In genomic region chr2:206083602-206084467, GRCh38 we compare ENCODE assay signal across 8 cellular contexts. TPM values are rescaled to one million over a fixed set of nuclear protein-coding genes. Genes with fewer than 3 reads are reported as not detected.
DNase-seq lines count a peak whose midpoint lies in the region; ATAC-seq and TF ChIP-seq lines count a peak whose summit lies in the region.

No MANE protein-coding gene starts in this region.

- CTCF ChIA-PET in IMR-90 (lab: Yijun Ruan, JAX), result no interaction called here

- H3K18ac ChIP-seq in IMR-90 (ENCODE audit: low read depth, low read length), result peak overlapping the region; percentile 2; the same call in 1 of the 2 replicates

- ATAC-seq in IMR-90 (ENCODE audit: low read depth) (no peak), psoas muscle (no peak), HG03342 (IDR thresholded peaks at IDR 0.05; ENCODE audit: unreplicated experiment) (no peak)
- no peak for ATAC-seq in activated T-cell treated with anti-CD3 and anti-CD28 coated beads, Interleukin-2, amount 50 U/mL, for 4 hours

- peak overlapping the region; percentile 99 for H2AK9ac ChIP-seq in IMR-90 (replicated peaks; ENCODE audit: low read depth, low read length, poor library complexity)

- POLR2A ChIA-PET in IMR-90 (lab: Charles Lee; ENCODE audit: unreplicated experiment), result no interaction called here

- WGBS in IMR-90 (ENCODE audit: extremely low coverage in 2 of 2, insufficient read length in 1 of 2), 2 experiments, result no CpG with 5 or more reads among the region's 14 CpGs
- 10 to 20% (median 11%) methylated on average over 14 of the region's 14 CpGs for WGBS in psoas muscle, 3 donors

- no peak overlapping the region for H4K91ac ChIP-seq in IMR-90 (ENCODE audit: insufficient read depth, low read depth, low read length)

- peaks cover 49% of the 10 kb centered on the region for H3K4me1 Mint-ChIP-seq in activated T-cell treated with anti-CD3 and anti-CD28 coated beads, Interleukin-2, amount 50 U/mL, for 4 hours (ENCODE audit: low read depth)

- H2AK5ac ChIP-seq in IMR-90 (ENCODE audit: low read depth, low read length), result no peak overlapping the region; the same call in 1 of the 2 replicates

- H3K9me3 Mint-ChIP-seq in activated T-cell treated with anti-CD3 and anti-CD28 coated beads, Interleukin-2, amount 50 U/mL, for 4 hours, result no peaks in the 10 kb centered on the region

- dilution Hi-C loops in IMR-90 (cut with HindIII; ENCODE audit: low sequenced_read_pairs, unreplicated experiment), result no loop called here

- H3K36me3 Mint-ChIP-seq in activated T-cell treated with anti-CD3 and anti-CD28 coated beads, Interleukin-2, amount 50 U/mL, for 4 hours (ENCODE audit: insufficient read depth), result no peaks in the 10 kb centered on the region

- in situ Hi-C loops in IMR-90 (cut with MboI; ENCODE audit: low sequenced_read_pairs), result no loop called here

- no peak overlapping the region for H2BK120ac ChIP-seq in IMR-90 (ENCODE audit: low read depth, low read length)

- peak overlapping the region; percentile 96 for H3K23ac ChIP-seq in IMR-90 (ENCODE audit: low read depth, low read length)

- TSS peak; percentile 29 for BruUV-seq in IMR-90 (replicated peaks; lab: Mats Ljungman, UMichigan)

- peak overlapping the region; percentile 37; the same call in 1 of the 2 replicates for H3K4ac ChIP-seq in IMR-90 (ENCODE audit: low read depth, low read length)

- H3K79me1 ChIP-seq in IMR-90 (ENCODE audit: low read depth in 1 of 2, low read length in 2 of 2), result peaks cover 16 to 46% of the 10 kb centered on the region in 2 experiments

- H3K4me1 ChIP-seq in IMR-90 (ENCODE audit: control insufficient read depth, insufficient read depth, low read length) (peaks cover 4% of the 10 kb centered on the region), psoas muscle (peaks cover 19% of the 10 kb centered on the region)

- H2AFZ ChIP-seq in IMR-90 (replicated peaks; ENCODE audit: low read length, poor library complexity), result peak overlapping the region; percentile 73

- H4K8ac ChIP-seq in IMR-90 (ENCODE audit: low read depth in 2 of 2, low read length in 2 of 2), result peak overlapping the region in 1 of 2 experiments; percentile 93; a peak in 1 of 4 replicates

- no peak overlapping the region; the same call in 1 of the 2 replicates for H4K5ac ChIP-seq in IMR-90 (ENCODE audit: low read depth, low read length)

- intact Hi-C loops in IMR-90 (cut with micrococcal nuclease) (loop anchor here (2.0 kb wide), 1 partner anchor 23 kb away; no protein-coding TSS in a partner anchor), psoas muscle (cut with DNase I) (no loop called here)

- H3K4me2 ChIP-seq in IMR-90 (ENCODE audit: low read depth, low read length), result peak overlapping the region; percentile 88

- H3K9ac ChIP-seq in IMR-90 (ENCODE audit: low read depth, low read length), result peak overlapping the region; percentile 73

- H3K4me3 Mint-ChIP-seq in activated T-cell treated with anti-CD3 and anti-CD28 coated beads, Interleukin-2, amount 50 U/mL, for 4 hours, result peak overlapping the region; percentile 97

- H2BK5ac ChIP-seq in IMR-90 (ENCODE audit: low read depth, low read length, poor library complexity, severe bottlenecking), result peak overlapping the region; percentile 78

- TF ChIP-seq RAD21 in IMR-90 (IDR thresholded peaks at IDR 0.05; ENCODE audit: low read length), result no peak

- no peaks in the 10 kb centered on the region for H3K27me3 ChIP-seq in IMR-90 (ENCODE audit: control insufficient read depth, insufficient read depth, low read length)
- no peaks in the 10 kb centered on the region for H3K27me3 ChIP-seq in psoas muscle (ENCODE audit: insufficient read depth in 3 of 3, low read length in 2 of 3)

- H3K9me1 ChIP-seq in IMR-90 (ENCODE audit: insufficient read depth, low read length), result peaks cover 8% of the 10 kb centered on the region; the same call in 1 of the 2 replicates

- H3K36me3 ChIP-seq in IMR-90 (ENCODE audit: control insufficient read depth, insufficient read depth, low read length) (no peaks in the 10 kb centered on the region), psoas muscle (ENCODE audit: insufficient read depth in 1 of 2, low read depth in 1 of 2) (no peaks in the 10 kb centered on the region)

- no peak for TF ChIP-seq POLR2A in IMR-90 (IDR thresholded peaks at IDR 0.05; ENCODE audit: low read depth, low read length)

- H2BK15ac ChIP-seq in IMR-90 (ENCODE audit: low read depth, low read length), result no peak overlapping the region

- H3K9me3 ChIP-seq in IMR-90 (ENCODE audit: control insufficient read depth, insufficient read depth, low read length) (no peaks in the 10 kb centered on the region), psoas muscle (no peaks in the 10 kb centered on the region)

- TF ChIP-seq CTCF in IMR-90 (conservative IDR thresholded peaks at IDR 0.05; ENCODE audit: low read depth, low read length) (no peak), psoas muscle (IDR thresholded peaks at IDR 0.05) (no peak)

- H3K27me3 Mint-ChIP-seq in activated T-cell treated with anti-CD3 and anti-CD28 coated beads, Interleukin-2, amount 50 U/mL, for 4 hours (ENCODE audit: low read depth), result no peaks in the 10 kb centered on the region

- H3K4me3 ChIP-seq in IMR-90 (ENCODE audit: insufficient read depth, low read depth, low read length) (peak overlapping the region; percentile 46), psoas muscle (peak overlapping the region; percentile 88)

- H3K27ac ChIP-seq in IMR-90 (ENCODE audit: insufficient read depth, low read length) (peak overlapping the region; percentile 91; the same call in 1 of the 2 replicates), psoas muscle (peak overlapping the region; percentile 96)

- 0 out of 2 replicates have a peak, but pooled peaks cover 4% of the 10 kb centered on the region for H4K20me1 ChIP-seq in IMR-90 (ENCODE audit: insufficient read depth, low read length)

- H3K56ac ChIP-seq in IMR-90 (ENCODE audit: extremely low read depth, insufficient read depth, low read length), result no peak overlapping the region; the same call in 1 of the 2 replicates

- 0 out of 2 replicates have a peak overlapping the region, but pooled peaks have one; percentile 1 for H2BK20ac ChIP-seq in IMR-90 (ENCODE audit: low read depth, low read length)

- DNase-seq in DMS 273 (lab: John Stamatoyannopoulos, UW; ENCODE audit: unreplicated experiment) (peak; percentile 16), DMS 273 treated with DMSO at 0.1 percent for 48 hours (lab: John Stamatoyannopoulos, UW) (no peak), IMR-90 (no peak), germinal center (ENCODE audit: low spot score) (peak; percentile 14), psoas muscle (no peak), NCI-H1105 treated with DMSO at 0.1 percent for 48 hours (lab: John Stamatoyannopoulos, UW) (no peak)
- DNase-seq in activated T-cell treated with anti-CD3 and anti-CD28 coated beads, Interleukin-2, amount 50 U/mL, for 4 hours, result no peak

- peak overlapping the region; percentile 98; the same call in 1 of the 2 replicates for H3K14ac ChIP-seq in IMR-90 (replicated peaks; ENCODE audit: low read depth, low read length)

TF ChIP-seq in IMR-90, 13 proteins besides CTCF, POLR2A, EP300 and RAD21:
- TF ChIP-seq SMC3 (IDR thresholded peaks at IDR 0.05; ENCODE audit: low read depth, low read length), result no peak
- TF ChIP-seq RCOR1 (IDR thresholded peaks at IDR 0.05; ENCODE audit: insufficient replicate concordance, low read length), result no peak
- TF ChIP-seq, protein P1, sequence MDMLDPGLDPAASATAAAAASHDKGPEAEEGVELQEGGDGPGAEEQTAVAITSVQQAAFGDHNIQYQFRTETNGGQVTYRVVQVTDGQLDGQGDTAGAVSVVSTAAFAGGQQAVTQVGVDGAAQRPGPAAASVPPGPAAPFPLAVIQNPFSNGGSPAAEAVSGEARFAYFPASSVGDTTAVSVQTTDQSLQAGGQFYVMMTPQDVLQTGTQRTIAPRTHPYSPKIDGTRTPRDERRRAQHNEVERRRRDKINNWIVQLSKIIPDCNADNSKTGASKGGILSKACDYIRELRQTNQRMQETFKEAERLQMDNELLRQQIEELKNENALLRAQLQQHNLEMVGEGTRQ (IDR thresholded peaks at IDR 0.05; ENCODE audit: low read depth, low read length), result no peak
- no peak for TF ChIP-seq ELK1 (IDR thresholded peaks at IDR 0.05; ENCODE audit: borderline replicate concordance, low read depth, low read length)
- TF ChIP-seq NFE2L2 (IDR thresholded peaks at IDR 0.05; ENCODE audit: low read depth, low read length), result no peak
- TF ChIP-seq RFX5 (IDR thresholded peaks at IDR 0.05; ENCODE audit: low read depth, low read length), result no peak
- no peak for TF ChIP-seq CHD1 (IDR thresholded peaks at IDR 0.05; ENCODE audit: low read depth, low read length)

RNA-seq across cellular contexts. Expression of gene INO80D, which starts 2.1 kb away (rescaled TPM):
- total RNA-seq in IMR-90 (2012; rRNA removed) (4.5 and 5.0 TPM in 2 replicates), psoas muscle (10 to 100 TPM; 15.4 to 17.7 (median 16.5) TPM)
- polyA plus RNA-seq in IMR-90 (2012; rRNA removed) (0.67 and 0.79 TPM in 2 replicates), psoas muscle (1 to 10 TPM; 1.7 to 4.0 (median 2.4) TPM)
- polyA plus RNA-seq in IMR-90 (2012; cell fraction: cytosol; rRNA removed), result 0.13 and 0.21 TPM in 2 replicates
- polyA plus RNA-seq in IMR-90 (2012; cell fraction: nucleus; rRNA removed; ENCODE audit: low replicate concordance), result 1.4 and 3.7 TPM in 2 replicates
- total RNA-seq in activated T-cell treated with anti-CD3 and anti-CD28 coated beads, Interleukin-2, amount 50 U/mL, for 4 hours, result 10 to 100 TPM; 20.6 to 22.3 (median 21.4) TPM

Comparison
In these comparisons a context has a peak if more than half of its experiments do, and no peak if none do; other contexts are left out.
1. DNase-seq: peak in DMS 273 (single experiment) and germinal center (single experiment); none in DMS 273 treated with DMSO at 0.1 percent for 48 hours (single experiment), IMR-90 (single experiment), activated T-cell treated with anti-CD3 and anti-CD28 coated beads, Interleukin-2, amount 50 U/mL, for 4 hours (single experiment), psoas muscle (0 of 2) and NCI-H1105 treated with DMSO at 0.1 percent for 48 hours (single experiment).